ENCODE assay signal across 8 cellular contexts in the genomic region with DNA sequence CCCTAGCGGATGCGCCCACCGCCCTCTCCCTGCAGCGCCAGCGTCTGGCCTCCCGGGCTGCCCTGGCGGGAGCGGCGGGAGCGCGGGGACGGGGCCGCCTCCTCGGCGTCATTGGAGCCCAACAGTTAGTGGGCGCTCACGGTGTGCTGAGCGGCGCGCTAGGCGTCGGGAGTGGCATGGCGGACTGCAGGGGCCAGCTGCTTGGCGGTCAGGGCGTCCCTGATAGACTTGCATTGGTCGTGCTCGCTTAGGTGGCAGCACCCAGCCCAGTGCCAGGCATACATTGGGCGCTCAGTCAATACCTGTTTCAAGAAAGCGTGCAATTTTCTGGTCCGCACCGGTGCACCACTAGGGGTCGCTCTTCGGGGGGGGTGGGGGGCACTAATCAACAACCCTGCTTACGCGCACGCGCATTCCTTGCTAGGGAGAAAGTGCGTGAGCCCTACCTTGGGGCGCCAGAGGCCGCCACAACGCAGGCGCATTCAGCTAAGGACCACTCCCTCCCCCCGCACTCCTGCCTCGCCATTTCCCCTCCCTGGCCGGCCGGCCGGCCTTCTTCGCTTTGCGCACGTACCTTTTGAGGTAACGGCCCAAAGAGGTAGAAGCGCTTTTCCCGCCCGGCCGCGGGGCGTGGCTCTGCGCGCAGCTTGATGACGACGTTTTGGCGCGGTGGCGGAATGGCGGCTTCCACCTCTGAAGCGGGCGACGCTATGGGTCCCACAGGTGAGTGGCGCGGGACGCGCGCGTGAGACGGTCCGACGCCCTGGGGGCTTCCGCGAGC. TPM values are rescaled to one million over a fixed set of nuclear protein-coding genes. Genes with fewer than 3 reads are reported as not detected.
DNase-seq lines count a peak whose midpoint lies in the region; ATAC-seq and TF ChIP-seq lines count a peak whose summit lies in the region.

No MANE protein-coding gene starts in this region.

- 0% methylated on average over 20 of the region's 79 CpGs for WGBS in right lobe of liver (ENCODE audit: insufficient coverage, low coverage, low lambda C conversion rate, missing lambda C conversion rate)

- H3K27me3 ChIP-seq in CD8-positive, alpha-beta T cell (ENCODE audit: insufficient read depth, low read length), result no peaks in the 10 kb centered on the region
- H3K27me3 ChIP-seq in right lobe of liver, result no peaks in the 10 kb centered on the region

- H3K36me3 ChIP-seq in CD8-positive, alpha-beta T cell (ENCODE audit: insufficient read depth, low read length), result no peaks in the 10 kb centered on the region
- H3K36me3 ChIP-seq in right lobe of liver, result no peaks in the 10 kb centered on the region

- POLR2A ChIA-PET in CD8-positive, alpha-beta T cell (lab: Charles Lee), result interaction anchor here (0.8 to 1.5 kb wide), 6 partner anchors 388 to 1311 kb away, joined by 3 to 6 read pairs (median 4); a partner anchor contains a TSS

- H3K4me3 Mint-ChIP-seq in CD8-positive, alpha-beta T cell, result peak overlapping the region; percentile 95

- no peaks in the 10 kb centered on the region for H3K9me3 Mint-ChIP-seq in CD8-positive, alpha-beta T cell

- H3K27ac ChIP-seq in CD8-positive, alpha-beta T cell (ENCODE audit: low read depth, low read length), result peak overlapping the region; percentile 97
- peak overlapping the region; percentile 74 to 79 (median 75) for H3K27ac ChIP-seq in right lobe of liver

- peak overlapping the region; percentile 98 for H3K27ac Mint-ChIP-seq in CD8-positive, alpha-beta T cell

- no peaks in the 10 kb centered on the region for H3K27me3 Mint-ChIP-seq in CD8-positive, alpha-beta T cell (ENCODE audit: low read depth)

- peak; percentile 73 for ATAC-seq in CD8-positive, alpha-beta T cell
- ATAC-seq in GM19438 (IDR thresholded peaks at IDR 0.05; ENCODE audit: low read depth, unreplicated experiment) (peak; percentile 64), HG03571 (IDR thresholded peaks at IDR 0.05; ENCODE audit: unreplicated experiment) (peak; percentile 67), right lobe of liver (peak; percentile 90 to 93 (median 92))

- H3K4me1 Mint-ChIP-seq in CD8-positive, alpha-beta T cell (ENCODE audit: low read depth), result peaks cover 49% of the 10 kb centered on the region

- H3K36me3 Mint-ChIP-seq in CD8-positive, alpha-beta T cell, result peaks cover 25% of the 10 kb centered on the region

- intact Hi-C loops in CD8-positive, alpha-beta T cell (cut with DNase I, micrococcal nuclease), result loop anchor here (1.0 to 10.0 kb wide), 7 partner anchors 34 to 1615 kb away; a partner anchor contains a TSS
- intact Hi-C loops in right lobe of liver (cut with DNase I), result no loop called here

- peak; percentile 88 for TF ChIP-seq CTCF in CD8-positive, alpha-beta T cell (IDR thresholded peaks at IDR 0.05)
- TF ChIP-seq CTCF in right lobe of liver (IDR thresholded peaks at IDR 0.05), result peak; percentile 54 to 82 (median 64)

- CTCF ChIA-PET in CD8-positive, alpha-beta T cell (lab: Charles Lee), result interaction anchor here (0.9 to 1.6 kb wide), 5 partner anchors 10 to 1151 kb away, joined by 3 to 4 read pairs (median 3); a partner anchor contains a TSS

- H3K4me1 ChIP-seq in CD8-positive, alpha-beta T cell (ENCODE audit: insufficient read depth, low read length), result peaks cover 19% of the 10 kb centered on the region
- peaks cover 0 to 11% (median 2%) of the 10 kb centered on the region in 4 donors for H3K4me1 ChIP-seq in right lobe of liver

- peak overlapping the region; percentile 86 for H3K4me3 ChIP-seq in CD8-positive, alpha-beta T cell (ENCODE audit: low read depth, low read length)
- peak overlapping the region; percentile 78 to 89 (median 84) for H3K4me3 ChIP-seq in right lobe of liver

- peak; percentile 17 for TF ChIP-seq POLR2A in right lobe of liver (IDR thresholded peaks at IDR 0.05)

- H3K9me3 ChIP-seq in CD8-positive, alpha-beta T cell (ENCODE audit: low read length), result no peaks in the 10 kb centered on the region
- no peaks in the 10 kb centered on the region for H3K9me3 ChIP-seq in right lobe of liver

- peak; percentile 86 to 96 (median 90) for DNase-seq in CD8-positive, alpha-beta T cell
- DNase-seq in NCI-H748 treated with DMSO at 0.1 percent for 48 hours (lab: John Stamatoyannopoulos, UW), result peak; percentile 76
- peak; percentile 93 to 94 for DNase-seq in activated CD4-positive, alpha-beta T cell treated with anti-CD3 and anti-CD28 coated beads, Interleukin-2, amount 50 U/mL, for 4 hours
- peak; percentile 89 to 94 for DNase-seq in dermis microvascular lymphatic vessel endothelial cell (ENCODE audit: low read depth in 2 of 2)
- peak; percentile 96 to 97 (median 97) for DNase-seq in right lobe of liver
- peak; percentile 96 for DNase-seq in stimulated activated CD4-positive, alpha-beta T cell treated with anti-CD3 and anti-CD28 coated beads, Interleukin-4, amount 100 ng/mL, for 24 hours

RNA-seq across cellular contexts. Expression of a gene that starts 0.4 kb away (rescaled TPM):
- total RNA-seq in CD8-positive, alpha-beta T cell, result 10 to 100 TPM; 54.7 to 55.5 TPM
- total RNA-seq in dermis microvascular lymphatic vessel endothelial cell (82.2 and 82.3 TPM in 2 replicates), right lobe of liver (10 to 100 TPM; 36.5 to 61.9 (median 42.6) TPM)

RNA-seq across cellular contexts. Expression of a gene that starts 16.7 kb away (rescaled TPM):
- not detected for total RNA-seq in CD8-positive, alpha-beta T cell
- total RNA-seq in dermis microvascular lymphatic vessel endothelial cell (not detected in 2 replicates), right lobe of liver (1 to 10 TPM in 2 of 6 experiments, under 1 TPM in 2, not detected in 2; 0.30 to 3.1 (median 1.5) TPM)

RNA-seq across cellular contexts. Expression of a gene that starts 35.1 kb away (rescaled TPM):
- total RNA-seq in CD8-positive, alpha-beta T cell, result 1 to 10 TPM; 1.3 TPM
- total RNA-seq in dermis microvascular lymphatic vessel endothelial cell, result 2.2 and 2.5 TPM in 2 replicates
- total RNA-seq in right lobe of liver, result 1 to 10 TPM in 1 of 6 experiments, under 1 TPM in 5; 0.20 to 1.2 (median 0.56) TPM

Comparison
In these comparisons a context has a peak if more than half of its experiments do, and no peak if none do; other contexts are left out.
1. Peak in every context shown above with its lines: DNase-seq, ATAC-seq, H3K4me3 ChIP-seq and H3K27ac ChIP-seq.
2. intact Hi-C loops: an anchor here in CD8-positive, alpha-beta T cell (1.0 to 10.0 kb wide); none called in right lobe of liver.